Comparison of ENCODE assay signal across 29 cellular contexts in genomic region chr11:57556041-57556440, GRCh38. TPM values are rescaled to one million over a fixed set of nuclear protein-coding genes. Genes with fewer than 3 reads are reported as not detected.
A peak's percentile ranks its signal among the peaks of the same experiment; 100 is the strongest.
DNase-seq lines count a peak whose midpoint lies in the region; ATAC-seq and TF ChIP-seq lines count a peak whose summit lies in the region.
"Had no signal": no experiment of that assay in that cellular context is flagged by ENCODE, and none has a peak within 500 bp of the region (broad histone marks: within the 10 kb centered on the region; RNA-seq: fewer than 3 reads in every experiment).

No MANE protein-coding gene starts in this region.

- no peak overlapping the region for H3K9ac ChIP-seq in HCT116 (ENCODE audit: low read length)
- H3K9ac ChIP-seq: GM23248 had no signal

- no peaks in the 10 kb centered on the region for H4K20me1 ChIP-seq in GM23338 (replicated peaks; ENCODE audit: insufficient read depth)
- H4K20me1 ChIP-seq in HCT116 (ENCODE audit: insufficient read depth) = no peaks in the 10 kb centered on the region

- peaks cover 2% of the 10 kb centered on the region for H3K27me3 Mint-ChIP-seq in GM23338 (ENCODE audit: insufficient read depth, low read depth, poor library complexity)
- H3K27me3 Mint-ChIP-seq: CD4-positive, alpha-beta T cell had no signal

- CTCF ChIA-PET in HCT116 (lab: Charles Lee) = no interaction called here

- H3K9me2 ChIP-seq in GM23338 (ENCODE audit: insufficient read depth) (no peaks in the 10 kb centered on the region), HCT116 (ENCODE audit: insufficient read depth) (no peaks in the 10 kb centered on the region)

- H3K27me3 ChIP-seq in GM23338 (ENCODE audit: insufficient read depth) = no peaks in the 10 kb centered on the region
- H3K27me3 ChIP-seq in HCT116 (ENCODE audit: insufficient read depth, low read length) = no peaks in the 10 kb centered on the region
- H3K27me3 ChIP-seq in WERI-Rb-1 (ENCODE audit: insufficient read depth, low read depth, severe bottlenecking) = no peaks in the 10 kb centered on the region
- H3K27me3 ChIP-seq in foreskin keratinocyte = no peaks in the 10 kb centered on the region
- no peaks in the 10 kb centered on the region for H3K27me3 ChIP-seq in uterus
- H3K27me3 ChIP-seq: BLaER1 treated with 17β-estradiol and CSF1 and Interleukin-3, amounts not matched to agents 10 nM and 100 nM had no signal

- TF ChIP-seq CTCF in GM23338 (conservative IDR thresholded peaks at IDR 0.05; ENCODE audit: low read depth in 2 of 2) (no peak), HCT116 (IDR thresholded peaks at IDR 0.05 in 2 of 3, conservative IDR thresholded peaks at IDR 0.05 in 1 of 3; ENCODE audit: borderline replicate concordance in 1 of 3, insufficient read depth in 1 of 3, low read depth in 2 of 3, low read length in 2 of 3) (no peak), WERI-Rb-1 (IDR thresholded peaks at IDR 0.05; ENCODE audit: low read depth, low read length) (no peak), foreskin keratinocyte (conservative IDR thresholded peaks at IDR 0.05) (no peak), uterus (IDR thresholded peaks at IDR 0.05) (no peak)

- H3K4me1 Mint-ChIP-seq in GM23338 = peaks cover 11% of the 10 kb centered on the region

- H2AFZ ChIP-seq in GM23338 (no peak overlapping the region), HCT116 (ENCODE audit: low read depth, low read length, poor library complexity, severe bottlenecking) (no peak overlapping the region)
- H2AFZ ChIP-seq: GM23248, PC-9 had no signal

- H3K4me3 ChIP-seq in GM23338 (no peak overlapping the region), HCT116 (replicated peaks in 1 of 2; ENCODE audit: low read depth in 1 of 2, low read length in 2 of 2) (no peak overlapping the region), WERI-Rb-1 (ENCODE audit: low read depth, low read length) (no peak overlapping the region), uterus (no peak overlapping the region)
- H3K4me3 ChIP-seq: A549; BLaER1 treated with 17β-estradiol and CSF1 and Interleukin-3, amounts not matched to agents 10 nM and 100 nM; GM23248; PC-9 had no signal

- H3K36me3 ChIP-seq in GM23338 (ENCODE audit: insufficient read depth) (no peaks in the 10 kb centered on the region; the same call in 1 of the 2 replicates), HCT116 (ENCODE audit: control insufficient read depth in 1 of 2, insufficient read depth in 2 of 2, low read length in 2 of 2) (peaks cover 0 to 4% of the 10 kb centered on the region in 2 experiments; a peak in 2 of 4 replicates), WERI-Rb-1 (no peaks in the 10 kb centered on the region), uterus (no peaks in the 10 kb centered on the region)

- H3K36me3 Mint-ChIP-seq in GM23338 (ENCODE audit: low read depth) = peaks cover 64% of the 10 kb centered on the region

- intact Hi-C loops in HCT116 (cut with micrococcal nuclease) (no loop called here), left ventricle myocardium superior (cut with micrococcal nuclease) (no loop called here), uterus (cut with DNase I; ENCODE audit: low total_unique reads) (no loop called here)

- H3K79me2 ChIP-seq in GM23338 (replicated peaks; ENCODE audit: insufficient read depth) (no peaks in the 10 kb centered on the region), HCT116 (ENCODE audit: insufficient read depth, low read length) (no peaks in the 10 kb centered on the region)

- TF ChIP-seq POLR2A in HCT116 (IDR thresholded peaks at IDR 0.05; ENCODE audit: borderline replicate concordance, extremely low read depth, insufficient read depth, insufficient read length) (no peak), uterus (IDR thresholded peaks at IDR 0.05) (no peak)

- no peak for ATAC-seq in GM23338
- no peak for ATAC-seq in HCT116
- peak; percentile 80 for ATAC-seq in foreskin keratinocyte
- ATAC-seq in left ventricle myocardium superior = no peak
- ATAC-seq: A549 had no signal

- no peaks in the 10 kb centered on the region for H3K9me3 Mint-ChIP-seq in GM23338
- H3K9me3 Mint-ChIP-seq: CD4-positive, alpha-beta T cell had no signal

- no peak for TF ChIP-seq RAD21 in HCT116 (IDR thresholded peaks at IDR 0.05; ENCODE audit: low read depth)

- H3K9me3 ChIP-seq in HCT116 (ENCODE audit: control insufficient read depth in 1 of 2, insufficient read depth in 1 of 2, low read depth in 1 of 2, low read length in 2 of 2) (no peaks in the 10 kb centered on the region), WERI-Rb-1 (ENCODE audit: severe bottlenecking) (no peaks in the 10 kb centered on the region), uterus (no peaks in the 10 kb centered on the region)
- H3K9me3 ChIP-seq: A549; BLaER1 treated with 17β-estradiol and CSF1 and Interleukin-3, amounts not matched to agents 10 nM and 100 nM had no signal

- H3F3A ChIP-seq in GM23338 (replicated peaks; ENCODE audit: low read depth) = no peaks in the 10 kb centered on the region

- H3K27ac ChIP-seq in GM23338 (ENCODE audit: low read depth) = 0 out of 2 replicates have a peak overlapping the region, but pooled peaks have one; percentile 50
- no peak overlapping the region for H3K27ac ChIP-seq in HCT116 (ENCODE audit: low read depth, low read length)
- no peak overlapping the region for H3K27ac ChIP-seq in WERI-Rb-1
- no peak overlapping the region for H3K27ac ChIP-seq in foreskin keratinocyte
- H3K27ac ChIP-seq in uterus = no peak overlapping the region
- H3K27ac ChIP-seq: A549; BLaER1 treated with 17β-estradiol and CSF1 and Interleukin-3, amounts not matched to agents 10 nM and 100 nM; GM23248; PC-9 had no signal

- H3K4me3 Mint-ChIP-seq in GM23338 = no peak overlapping the region
- H3K4me3 Mint-ChIP-seq: CD4-positive, alpha-beta T cell had no signal

- H3K27ac Mint-ChIP-seq in GM23338 = no peak overlapping the region
- H3K27ac Mint-ChIP-seq: CD4-positive, alpha-beta T cell had no signal

- no peaks in the 10 kb centered on the region for H3K4me1 ChIP-seq in GM23338 (ENCODE audit: insufficient read depth)
- peaks cover 12 to 14% of the 10 kb centered on the region in 2 experiments; a peak in 3 of 4 replicates for H3K4me1 ChIP-seq in HCT116 (ENCODE audit: control insufficient read depth in 1 of 2, insufficient read depth in 2 of 2, low read length in 2 of 2)
- H3K4me1 ChIP-seq in foreskin keratinocyte = no peaks in the 10 kb centered on the region
- no peaks in the 10 kb centered on the region for H3K4me1 ChIP-seq in uterus
- H3K4me1 ChIP-seq: A549 had no signal

- RAD21 ChIA-PET in HCT116 (lab: Charles Lee; ENCODE audit: low non-redundant PET in 1 of 2, low total read pairs in 2 of 2, uncharacterized antibody in 2 of 2, unreplicated experiment in 2 of 2) = no interaction called here

- DNase-seq in GM23338 (ENCODE audit: low spot score) = no peak
- DNase-seq in HCT116 (ENCODE audit: low read depth, low spot score) = no peak
- peak; percentile 27 for DNase-seq in WERI-Rb-1
- DNase-seq in foreskin keratinocyte = peak in 1 of 2 donors; percentile 7
- no peak for DNase-seq in left ventricle myocardium superior
- DNase-seq in NCI-H1930 (lab: John Stamatoyannopoulos, UW) = no peak
- no peak for DNase-seq in NCI-H1105 treated with DMSO at 0.1 percent for 48 hours (lab: John Stamatoyannopoulos, UW)
- no peak for DNase-seq in uterus
- DNase-seq: AML-193; CD4-positive, alpha-beta T cell; GM23248; HCEC 1CT; Kasumi-1; MV-4-11; NCI-H1105; NCI-H146; NCI-H2029 treated with DMSO at 0.1 percent for 48 hours; NCI-H2227 treated with DMSO at 0.1 percent for 48 hours; NCI-H510A treated with DMSO at 0.1 percent for 48 hours; NCI-H748 treated with DMSO at 0.1 percent for 48 hours; NK-92 treated with Interleukin-12 subunit alpha and Interleukin-12 subunit beta, amount 100 ng/mL, for 24 hours; PC-9; Right ventricle myocardium superior; RPMI8226; T-helper 1 cell had no signal

- H3K4me2 ChIP-seq in GM23338 (no peak overlapping the region), HCT116 (ENCODE audit: low read length) (no peak overlapping the region)
- H3K4me2 ChIP-seq: A549; BLaER1 treated with 17β-estradiol and CSF1 and Interleukin-3, amounts not matched to agents 10 nM and 100 nM; PC-9 had no signal

- POLR2A ChIA-PET in HCT116 (lab: Charles Lee) = no interaction called here

- no TSS peak for BruUV-seq in HCT116 (replicated peaks; lab: Mats Ljungman, UMichigan)

RNA-seq across cellular contexts. Expression of gene UBE2L6, which starts 11.4 kb away (rescaled TPM):
- total RNA-seq in GM23338 (2014; rRNA removed; shearing (Covaris generic)) = 42.2 and 52.0 TPM in 2 replicates
- 46.0 and 46.5 TPM in 2 replicates for polyA plus RNA-seq in GM23338 (2016; fragmentation: Nextera tagmentation; extraction: Ambion mirVana)
- 24.8 TPM for total RNA-seq in HCT116 (2021; ENCODE audit: unreplicated experiment)
- polyA plus RNA-seq in HCT116 (2012) = 26.7 and 28.2 TPM in 2 replicates
- total RNA-seq in foreskin keratinocyte = 96.0 and 108 TPM in 2 replicates
- 111 and 135 TPM in 2 replicates for polyA plus RNA-seq in foreskin keratinocyte
- 18.0 TPM for total RNA-seq in left ventricle myocardium superior
- total RNA-seq in uterus = 10 to 100 TPM; 28.3 to 87.9 (median 84.2) TPM

RNA-seq across cellular contexts. Expression of gene SMTNL1, which starts 18.6 kb away (rescaled TPM):
- total RNA-seq in GM23338 (2014; rRNA removed; shearing (Covaris generic)) = 0.31 TPM in 1 of 2 replicates, not detected in the other
- polyA plus RNA-seq in GM23338 (2016; fragmentation: Nextera tagmentation; extraction: Ambion mirVana) (0.14 and 0.70 TPM in 2 replicates), foreskin keratinocyte (not detected in 2 replicates)
- total RNA-seq in HCT116 (2021; ENCODE audit: unreplicated experiment) (not detected), foreskin keratinocyte (not detected in 2 replicates), left ventricle myocardium superior (not detected), uterus (not detected)
- 0.09 and 0.11 TPM in 2 replicates for polyA plus RNA-seq in HCT116 (2012)
- total RNA-seq: CD4-positive, alpha-beta T cell; GM23248; M059J; PC-9; Right ventricle myocardium superior; SK-MEL-5 had no signal
- polyA plus RNA-seq: A549, GM23248 had no signal

RNA-seq across cellular contexts. Expression of gene TIMM10, which starts 25.5 kb away (rescaled TPM):
- 59.1 and 75.8 TPM in 2 replicates for total RNA-seq in GM23338 (2014; rRNA removed; shearing (Covaris generic))
- polyA plus RNA-seq in GM23338 (2016; fragmentation: Nextera tagmentation; extraction: Ambion mirVana) = 193 and 194 TPM in 2 replicates
- 65.6 TPM for total RNA-seq in HCT116 (2021; ENCODE audit: unreplicated experiment)
- polyA plus RNA-seq in HCT116 (2012) = 63.8 and 76.3 TPM in 2 replicates
- 42.2 and 88.5 TPM in 2 replicates for total RNA-seq in foreskin keratinocyte
- 120 and 195 TPM in 2 replicates for polyA plus RNA-seq in foreskin keratinocyte
- 56.7 TPM for total RNA-seq in left ventricle myocardium superior
- total RNA-seq in uterus = 10 to 100 TPM in 3 of 4 donors, 1 to 10 TPM in 1; 7.7 to 47.4 (median 19.6) TPM

RNA-seq across cellular contexts. Expression of gene SLC43A1, which starts 40.5 kb away (rescaled TPM):
- total RNA-seq in GM23338 (2014; rRNA removed; shearing (Covaris generic)) = 49.7 and 49.8 TPM in 2 replicates
- polyA plus RNA-seq in GM23338 (2016; fragmentation: Nextera tagmentation; extraction: Ambion mirVana) (19.6 and 19.7 TPM in 2 replicates), foreskin keratinocyte (3.2 and 5.4 TPM in 2 replicates)
- total RNA-seq in HCT116 (2021; ENCODE audit: unreplicated experiment) (11.8 TPM), foreskin keratinocyte (4.3 and 6.2 TPM in 2 replicates), left ventricle myocardium superior (4.5 TPM), uterus (10 to 100 TPM; 13.1 to 48.4 (median 22.5) TPM)
- 12.9 and 13.5 TPM in 2 replicates for polyA plus RNA-seq in HCT116 (2012)

RNA-seq across cellular contexts. Expression of gene SERPING1, which starts 41.4 kb away (rescaled TPM):
- total RNA-seq in GM23338 (2014; rRNA removed; shearing (Covaris generic)) = 40.8 and 42.3 TPM in 2 replicates
- polyA plus RNA-seq in GM23338 (2016; fragmentation: Nextera tagmentation; extraction: Ambion mirVana) (49.8 and 54.7 TPM in 2 replicates), foreskin keratinocyte (21.7 and 23.2 TPM in 2 replicates)
- total RNA-seq in HCT116 (2021; ENCODE audit: unreplicated experiment) (3.4 TPM), foreskin keratinocyte (13.0 and 14.1 TPM in 2 replicates), left ventricle myocardium superior (121 TPM), uterus (100 to 1,000 TPM in 3 of 4 donors, 10 to 100 TPM in 1; 39.3 to 742 (median 362) TPM)
- polyA plus RNA-seq in HCT116 (2012) = 4.1 and 4.6 TPM in 2 replicates
- total RNA-seq: SK-MEL-5 had no signal
